In the genomic region with DNA sequence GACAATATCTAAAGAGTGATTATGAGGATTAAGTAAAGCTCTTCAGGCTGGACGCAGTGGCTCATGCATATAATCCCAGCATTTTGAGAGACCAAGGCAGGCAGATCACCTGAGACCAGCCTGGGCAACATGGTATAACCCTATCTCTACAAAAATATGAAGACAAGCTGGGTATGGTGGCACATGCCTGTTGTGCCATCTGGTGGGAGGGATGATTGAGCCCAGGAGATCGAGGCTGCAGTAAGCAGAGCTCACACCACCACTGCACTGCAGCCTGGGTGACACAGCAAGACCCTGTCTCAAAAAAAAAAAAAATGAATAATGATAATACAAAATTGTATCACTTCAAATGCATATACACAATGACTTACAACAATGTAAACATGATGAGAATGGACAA, we compare ENCODE assay signal across 1 cellular context.
TF ChIP-seq lines count a peak whose summit lies in the region.

No MANE protein-coding gene starts in this region.

TF ChIP-seq in H1, 55 proteins besides CTCF, POLR2A, EP300 and RAD21 (continued from another document):
- no peak for TF ChIP-seq PHF8 (conservative IDR thresholded peaks at IDR 0.05; ENCODE audit: low read depth, low read length)
